Comparison of ENCODE assay signal across 19 cellular contexts in genomic region chr7:99272476-99273045, GRCh38. TPM values are rescaled to one million over a fixed set of nuclear protein-coding genes. Genes with fewer than 3 reads are reported as not detected.
DNase-seq lines count a peak whose midpoint lies in the region; ATAC-seq and TF ChIP-seq lines count a peak whose summit lies in the region.
"Had no signal": no experiment of that assay in that cellular context is flagged by ENCODE, and none has a peak within 500 bp of the region (broad histone marks: within the 10 kb centered on the region; RNA-seq: fewer than 3 reads in every experiment).

Gene MYH16 (plus strand): TSS chr7:99272839.

- CTCF ChIA-PET in activated CD4-positive, alpha-beta memory T cell treated with anti-CD3 and anti-CD28 coated beads for 36 hours (lab: Charles Lee): no interaction called here

- H3K27ac ChIP-seq in foreskin keratinocyte (peak within 1 kb of the TSS; percentile 85), caudate nucleus (ENCODE audit: low read depth, low read length) (no peak within 1 kb of the TSS)
- H3K27ac ChIP-seq: C4-2B, heart left ventricle, KMS-11, thoracic aorta had no signal

- intact Hi-C loops in activated CD4-positive, alpha-beta memory T cell treated with anti-CD3 and anti-CD28 coated beads for 36 hours (cut with micrococcal nuclease): no loop called here

- H3K27ac Mint-ChIP-seq in activated CD4-positive, alpha-beta memory T cell treated with anti-CD3 and anti-CD28 coated beads for 36 hours: peak within 1 kb of the TSS; percentile 83

- DNase-seq in ACHN (peak; percentile 68), ELR (ENCODE audit: low read depth) (peak; percentile 62), foreskin keratinocyte (peak; percentile 13 to 52), CD1c-positive myeloid dendritic cell (ENCODE audit: extremely low spot score) (no peak), caudate nucleus (lab: John Stamatoyannopoulos, UW) (no peak), AG08396 (ENCODE audit: low spot score) (no peak)
- DNase-seq in activated CD4-positive, alpha-beta memory T cell treated with anti-CD3 and anti-CD28 coated beads for 36 hours: no peak
- DNase-seq: activated CD8-positive, alpha-beta memory T cell treated with anti-CD3 and anti-CD28 coated beads for 24 hours; DMS79; heart left ventricle; left cardiac atrium; NCI-H446 treated with DMSO at 0.1 percent for 48 hours; stimulated activated CD4-positive, alpha-beta T cell treated with anti-CD3 and anti-CD28 coated beads, Interleukin-15, amount 100 ng/mL, for 24 hours; T1000 had no signal

- POLR2A ChIA-PET in activated CD4-positive, alpha-beta memory T cell treated with anti-CD3 and anti-CD28 coated beads for 36 hours (lab: Charles Lee): no interaction called here

- H3K4me3 Mint-ChIP-seq in activated CD4-positive, alpha-beta memory T cell treated with anti-CD3 and anti-CD28 coated beads for 36 hours: no peak within 1 kb of the TSS

- ATAC-seq in foreskin keratinocyte: no peak
- no peak for ATAC-seq in HG03175 (IDR thresholded peaks at IDR 0.05; ENCODE audit: unreplicated experiment)
- ATAC-seq: heart left ventricle, left cardiac atrium had no signal

- peaks cover 12% of the 10 kb centered on the region for H3K4me1 Mint-ChIP-seq in activated CD4-positive, alpha-beta memory T cell treated with anti-CD3 and anti-CD28 coated beads for 36 hours (ENCODE audit: low read depth)

- no peaks in the 10 kb centered on the region for H3K27me3 ChIP-seq in foreskin keratinocyte
- H3K27me3 ChIP-seq: heart left ventricle had no signal

- TF ChIP-seq CTCF in foreskin keratinocyte (conservative IDR thresholded peaks at IDR 0.05): no peak

- peaks cover 2% of the 10 kb centered on the region for H3K27me3 Mint-ChIP-seq in activated CD4-positive, alpha-beta memory T cell treated with anti-CD3 and anti-CD28 coated beads for 36 hours

- in situ Hi-C loops in ACHN (cut with HindIII; ENCODE audit: low pct_ligation_motif_present, low pct_unique_long_range_greater_than_20kb, low sequenced_read_pairs): no loop called here

- no peaks in the 10 kb centered on the region for H3K36me3 Mint-ChIP-seq in activated CD4-positive, alpha-beta memory T cell treated with anti-CD3 and anti-CD28 coated beads for 36 hours

- peaks cover 29% of the 10 kb centered on the region for H3K4me1 ChIP-seq in foreskin keratinocyte
- H3K4me1 ChIP-seq: heart left ventricle had no signal

- H3K9me3 Mint-ChIP-seq in activated CD4-positive, alpha-beta memory T cell treated with anti-CD3 and anti-CD28 coated beads for 36 hours: no peaks in the 10 kb centered on the region

RNA-seq across cellular contexts. Expression of gene MYH16, which starts in this region (rescaled TPM):
- total RNA-seq in activated CD4-positive, alpha-beta memory T cell treated with anti-CD3 and anti-CD28 coated beads for 36 hours: not detected
- 1.3 and 2.6 TPM in 2 replicates for total RNA-seq in foreskin keratinocyte
- polyA plus RNA-seq in foreskin keratinocyte: 1.1 and 2.3 TPM in 2 replicates
- total RNA-seq: chondrocyte, heart left ventricle, left cardiac atrium, thoracic aorta had no signal
- polyA plus RNA-seq: heart left ventricle had no signal

Comparison
In these comparisons a context has a peak if more than half of its experiments do, and no peak if none do; other contexts are left out.
1. DNase-seq: peak in ACHN (single experiment), ELR (single experiment) and foreskin keratinocyte (2 of 2); none in activated CD4-positive, alpha-beta memory T cell treated with anti-CD3 and anti-CD28 coated beads for 36 hours (single experiment), CD1c-positive myeloid dendritic cell (single experiment), caudate nucleus (0 of 61) and AG08396 (single experiment).